Comparison of ENCODE assay signal across 9 cellular contexts in the genomic region with DNA sequence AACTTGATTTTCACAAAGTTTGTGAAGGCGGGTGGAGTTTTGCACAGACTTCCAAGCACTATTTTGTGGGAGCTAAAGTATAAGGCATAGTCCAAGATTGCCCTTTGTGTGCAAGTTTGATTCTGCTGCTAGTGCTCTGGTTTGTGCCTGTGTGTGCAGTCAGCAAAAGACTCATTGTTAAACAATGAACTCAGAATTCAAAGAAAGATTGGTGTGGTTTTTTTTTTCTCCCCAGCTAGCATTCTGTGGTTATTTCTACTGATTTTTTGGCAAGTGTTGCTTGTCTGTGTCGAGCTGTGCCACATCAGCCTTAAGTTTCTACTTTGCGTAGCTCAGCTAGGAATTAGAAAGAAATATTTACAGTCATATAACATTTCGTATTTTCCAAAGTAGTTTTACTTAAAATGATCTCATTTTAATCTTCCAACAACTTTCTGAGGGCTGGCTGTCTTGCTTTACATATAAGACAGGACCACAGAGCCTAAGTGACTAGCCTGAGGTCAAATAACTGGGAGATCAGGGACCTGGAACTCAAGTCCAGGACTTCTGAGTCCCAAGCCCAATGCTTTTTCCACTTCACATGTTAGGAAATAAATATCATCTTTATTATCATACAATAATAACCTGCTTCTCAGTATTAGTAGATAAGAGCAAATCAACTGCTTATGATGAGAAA.
DNase-seq lines count a peak whose midpoint lies in the region; ATAC-seq and TF ChIP-seq lines count a peak whose summit lies in the region.
"Had no signal": no experiment of that assay in that cellular context is flagged by ENCODE, and none has a peak within 500 bp of the region (broad histone marks: within the 10 kb centered on the region; RNA-seq: fewer than 3 reads in every experiment).

No MANE protein-coding gene starts in this region.

- H3K9me3 Mint-ChIP-seq in activated T-helper 2 cell treated with anti-CD3 and anti-CD28 coated beads, Interferon-gamma antibody, Interleukin-2, Interleukin-4, amounts not matched to agents 10 μg/mL and 5 μg/mL and 100 μg/mL, durations not matched to agents 14 hours and 24 hours and 36 hours: peaks cover 11% of the 10 kb centered on the region

- no peak for TF ChIP-seq POLR2A in vagina (IDR thresholded peaks at IDR 0.05)
- TF ChIP-seq POLR2A in thyroid gland (IDR thresholded peaks at IDR 0.05): no peak

- peak overlapping the region; percentile 27 for H3K4me3 Mint-ChIP-seq in activated T-helper 2 cell treated with anti-CD3 and anti-CD28 coated beads, Interferon-gamma antibody, Interleukin-2, Interleukin-4, amounts not matched to agents 10 μg/mL and 5 μg/mL and 100 μg/mL, durations not matched to agents 14 hours and 24 hours and 36 hours (ENCODE audit: low read depth)
- H3K4me3 Mint-ChIP-seq: memory B cell had no signal

- H3K27ac Mint-ChIP-seq in activated T-helper 2 cell treated with anti-CD3 and anti-CD28 coated beads, Interferon-gamma antibody, Interleukin-2, Interleukin-4, amounts not matched to agents 10 μg/mL and 5 μg/mL and 100 μg/mL, durations not matched to agents 14 hours and 24 hours and 36 hours: peak overlapping the region; percentile 83
- H3K27ac Mint-ChIP-seq: memory B cell had no signal

- TF ChIP-seq CTCF in left lung (IDR thresholded peaks at IDR 0.05) (no peak), vagina (IDR thresholded peaks at IDR 0.05) (no peak), thyroid gland (IDR thresholded peaks at IDR 0.05) (no peak)

- H3K27me3 Mint-ChIP-seq in activated T-helper 2 cell treated with anti-CD3 and anti-CD28 coated beads, Interferon-gamma antibody, Interleukin-2, Interleukin-4, amounts not matched to agents 10 μg/mL and 5 μg/mL and 100 μg/mL, durations not matched to agents 14 hours and 24 hours and 36 hours (ENCODE audit: low read depth): no peaks in the 10 kb centered on the region
- H3K27me3 Mint-ChIP-seq: memory B cell had no signal

- H3K36me3 Mint-ChIP-seq in activated T-helper 2 cell treated with anti-CD3 and anti-CD28 coated beads, Interferon-gamma antibody, Interleukin-2, Interleukin-4, amounts not matched to agents 10 μg/mL and 5 μg/mL and 100 μg/mL, durations not matched to agents 14 hours and 24 hours and 36 hours (ENCODE audit: low read depth): peaks cover 34% of the 10 kb centered on the region

- intact Hi-C loops in left ventricle myocardium superior (cut with micrococcal nuclease) (no loop called here), Right ventricle myocardium inferior (cut with DNase I) (no loop called here), left lung (cut with DNase I) (no loop called here), vagina (cut with DNase I) (no loop called here), thyroid gland (cut with DNase I) (no loop called here)
- intact Hi-C loops in activated T-helper 2 cell treated with anti-CD3 and anti-CD28 coated beads, Interferon-gamma antibody, Interleukin-2, Interleukin-4, amounts not matched to agents 10 μg/mL and 5 μg/mL and 100 μg/mL, durations not matched to agents 14 hours and 24 hours and 36 hours (cut with micrococcal nuclease): loop anchor here (2.0 to 5.0 kb wide), 2 partner anchors 16 to 487 kb away; no protein-coding TSS in a partner anchor

- ATAC-seq in left ventricle myocardium superior (peak; percentile 21), Right ventricle myocardium inferior (no peak), left lung (peak; percentile 38), GM21423 (IDR thresholded peaks at IDR 0.05; ENCODE audit: unreplicated experiment) (no peak), GM21825 (IDR thresholded peaks at IDR 0.05; ENCODE audit: unreplicated experiment) (no peak)

- H3K4me3 ChIP-seq in left lung (no peak overlapping the region), vagina (no peak overlapping the region), thyroid gland (replicated peaks in 1 of 3) (no peak overlapping the region)

- no peaks in the 10 kb centered on the region for H3K9me3 ChIP-seq in left lung
- no peaks in the 10 kb centered on the region for H3K9me3 ChIP-seq in vagina
- H3K9me3 ChIP-seq in thyroid gland: no peaks in the 10 kb centered on the region

- 72 to 79% methylated on average over 4 of the region's 4 CpGs for WGBS in thyroid gland, 2 donors

- H3K36me3 ChIP-seq in left lung (no peaks in the 10 kb centered on the region), vagina (no peaks in the 10 kb centered on the region), thyroid gland (no peaks in the 10 kb centered on the region)

- H3K27ac ChIP-seq in left lung (peak overlapping the region; percentile 67 to 85), vagina (peak overlapping the region; percentile 53), thyroid gland (no peak overlapping the region)

- H3K4me1 ChIP-seq in left lung (peaks cover 24 to 59% of the 10 kb centered on the region in 2 donors), vagina (peaks cover 47% of the 10 kb centered on the region), thyroid gland (peaks cover 21 to 34% of the 10 kb centered on the region in 2 donors)

- DNase-seq in left ventricle myocardium superior (no peak), Right ventricle myocardium inferior (ENCODE audit: missing footprints) (no peak), left lung (no peak), vagina (ENCODE audit: extremely low spot score in 2 of 2) (no peak), thyroid gland (no peak)
- DNase-seq in activated T-helper 2 cell treated with anti-CD3 and anti-CD28 coated beads, Interferon-gamma antibody, Interleukin-2, Interleukin-4, amounts not matched to agents 10 μg/mL and 5 μg/mL and 100 μg/mL, durations not matched to agents 14 hours and 24 hours and 36 hours (ENCODE audit: low spot score): peak; percentile 21

- peaks cover 69% of the 10 kb centered on the region for H3K4me1 Mint-ChIP-seq in activated T-helper 2 cell treated with anti-CD3 and anti-CD28 coated beads, Interferon-gamma antibody, Interleukin-2, Interleukin-4, amounts not matched to agents 10 μg/mL and 5 μg/mL and 100 μg/mL, durations not matched to agents 14 hours and 24 hours and 36 hours (ENCODE audit: low read depth)

- H3K27me3 ChIP-seq in left lung (no peaks in the 10 kb centered on the region), vagina (no peaks in the 10 kb centered on the region), thyroid gland (no peaks in the 10 kb centered on the region)

Comparison
In these comparisons a context has a peak if more than half of its experiments do, and no peak if none do; other contexts are left out.
1. ATAC-seq: peak in left ventricle myocardium superior (single experiment) and left lung (single experiment); none in Right ventricle myocardium inferior (single experiment), GM21423 (single experiment) and GM21825 (single experiment).
2. H3K27ac ChIP-seq: peak in left lung (2 of 2) and vagina (single experiment); none in thyroid gland (0 of 3).